9 cellular contexts compared by ENCODE assay signal in genomic region chr6:37049990-37050853, GRCh38. TPM values are rescaled to one million over a fixed set of nuclear protein-coding genes. Genes with fewer than 3 reads are reported as not detected.
DNase-seq lines count a peak whose midpoint lies in the region; ATAC-seq and TF ChIP-seq lines count a peak whose summit lies in the region.
"Had no signal": no experiment of that assay in that cellular context is flagged by ENCODE, and none has a peak within 500 bp of the region (broad histone marks: within the 10 kb centered on the region; RNA-seq: fewer than 3 reads in every experiment).

No MANE protein-coding gene starts in this region.

- H3K27ac Mint-ChIP-seq in CD4-positive, alpha-beta memory T cell, result peak overlapping the region; percentile 90 to 97 (median 94)

- peaks cover 71% of the 10 kb centered on the region for H3K4me1 ChIP-seq in CD4-positive, alpha-beta memory T cell (ENCODE audit: insufficient read depth, low read length)
- H3K4me1 ChIP-seq in foreskin keratinocyte, result no peaks in the 10 kb centered on the region

- intact Hi-C loops in CD4-positive, alpha-beta memory T cell (cut with micrococcal nuclease), result loop anchor here (5.0 kb wide), 1 partner anchor 63 kb away; the partner anchor contains the start of gene MTCH1

- H3K9me3 Mint-ChIP-seq in CD4-positive, alpha-beta memory T cell, result no peaks in the 10 kb centered on the region

- CTCF ChIA-PET in CD4-positive, alpha-beta memory T cell (lab: Charles Lee; ENCODE audit: partially characterized antibody), result interaction anchor here (0.7 to 14.7 kb wide), 28 partner anchors 9 to 284 kb away, joined by 3 to 285 read pairs (median 6); partner anchors contain the start of gene PIM1

- H3K36me3 Mint-ChIP-seq in CD4-positive, alpha-beta memory T cell, result no peaks in the 10 kb centered on the region

- no peaks in the 10 kb centered on the region for H3K36me3 ChIP-seq in CD4-positive, alpha-beta memory T cell (ENCODE audit: insufficient read depth, low read length)

- no peaks in the 10 kb centered on the region for H3K27me3 ChIP-seq in CD4-positive, alpha-beta memory T cell (ENCODE audit: insufficient read depth, low read length)
- H3K27me3 ChIP-seq in foreskin keratinocyte, result no peaks in the 10 kb centered on the region

- no peaks in the 10 kb centered on the region for H3K9me3 ChIP-seq in CD4-positive, alpha-beta memory T cell (ENCODE audit: control insufficient read depth in 1 of 2, low read length in 2 of 2)

- H3K27me3 Mint-ChIP-seq in CD4-positive, alpha-beta memory T cell, result no peaks in the 10 kb centered on the region

- peak overlapping the region; percentile 53 to 92 (median 84) for H3K4me3 Mint-ChIP-seq in CD4-positive, alpha-beta memory T cell

- H3K4me1 Mint-ChIP-seq in CD4-positive, alpha-beta memory T cell, result peaks cover 54 to 73% (median 66%) of the 10 kb centered on the region in 4 donors

- H3K4me3 ChIP-seq in CD4-positive, alpha-beta memory T cell (ENCODE audit: low read length in 2 of 2), result peak overlapping the region; percentile 49 to 58

- ATAC-seq in HG03460 (IDR thresholded peaks at IDR 0.05; ENCODE audit: unreplicated experiment) (peak; percentile 34), foreskin keratinocyte (no peak)

- TF ChIP-seq CTCF in foreskin keratinocyte (conservative IDR thresholded peaks at IDR 0.05), result no peak

- POLR2A ChIA-PET in CD4-positive, alpha-beta memory T cell (lab: Charles Lee; ENCODE audit: partially characterized antibody), result interaction anchor here (0.8 to 13.6 kb wide), 14 partner anchors 14 to 165 kb away, joined by 3 to 386 read pairs (median 7); partner anchors contain the start of genes C6orf89 and PIM1

- DNase-seq in CD4-positive, alpha-beta memory T cell, result peak; percentile 42 to 66 (median 53)
- peak; percentile 36 to 52 for DNase-seq in activated CD4-positive, alpha-beta T cell treated with anti-CD3 and anti-CD28 coated beads, Interleukin-2, amount 50 U/mL, for 24 hours (ENCODE audit: low read depth in 1 of 2, low spot score in 1 of 2)
- DNase-seq in foreskin keratinocyte (no peak), GOT3 (lab: John Stamatoyannopoulos, UW) (no peak), NCI-H146 treated with DMSO at 0.1 percent for 48 hours (lab: John Stamatoyannopoulos, UW; ENCODE audit: unreplicated experiment) (no peak), NCI-H2029 treated with DMSO at 0.1 percent for 48 hours (lab: John Stamatoyannopoulos, UW) (no peak)
- DNase-seq in stimulated activated CD4-positive, alpha-beta T cell treated with anti-CD3 and anti-CD28 coated beads, Interleukin-15, amount 100 ng/mL, for 48 hours (ENCODE audit: low read depth in 2 of 2), result peak; percentile 40 to 61

- H3K27ac ChIP-seq in CD4-positive, alpha-beta memory T cell (ENCODE audit: low read depth, low read length), result peak overlapping the region; percentile 72
- H3K27ac ChIP-seq in foreskin keratinocyte, result peak overlapping the region; percentile 96

RNA-seq across cellular contexts. Expression of gene FGD2, which starts 44.8 kb away (rescaled TPM):
- 1 to 10 TPM; 1.4 to 1.5 TPM for total RNA-seq in CD4-positive, alpha-beta memory T cell
- polyA plus RNA-seq in CD4-positive, alpha-beta memory T cell, result under 1 TPM in 1 of 2 donors, not detected in 1; 0.11 TPM
- total RNA-seq in foreskin keratinocyte, result 0.07 and 0.14 TPM in 2 replicates
- 0.04 TPM in 1 of 2 replicates, not detected in the other for polyA plus RNA-seq in foreskin keratinocyte
- total RNA-seq: Daoy had no signal

Comparison
In these comparisons a context has a peak if more than half of its experiments do, and no peak if none do; other contexts are left out.
1. DNase-seq: peak in CD4-positive, alpha-beta memory T cell (5 of 5), activated CD4-positive, alpha-beta T cell treated with anti-CD3 and anti-CD28 coated beads, Interleukin-2, amount 50 U/mL, for 24 hours (2 of 2) and stimulated activated CD4-positive, alpha-beta T cell treated with anti-CD3 and anti-CD28 coated beads, Interleukin-15, amount 100 ng/mL, for 48 hours (2 of 2); none in foreskin keratinocyte (0 of 2), GOT3 (single experiment), NCI-H146 treated with DMSO at 0.1 percent for 48 hours (single experiment) and NCI-H2029 treated with DMSO at 0.1 percent for 48 hours (single experiment).